10 cellular contexts compared by ENCODE assay signal in the genomic region with DNA sequence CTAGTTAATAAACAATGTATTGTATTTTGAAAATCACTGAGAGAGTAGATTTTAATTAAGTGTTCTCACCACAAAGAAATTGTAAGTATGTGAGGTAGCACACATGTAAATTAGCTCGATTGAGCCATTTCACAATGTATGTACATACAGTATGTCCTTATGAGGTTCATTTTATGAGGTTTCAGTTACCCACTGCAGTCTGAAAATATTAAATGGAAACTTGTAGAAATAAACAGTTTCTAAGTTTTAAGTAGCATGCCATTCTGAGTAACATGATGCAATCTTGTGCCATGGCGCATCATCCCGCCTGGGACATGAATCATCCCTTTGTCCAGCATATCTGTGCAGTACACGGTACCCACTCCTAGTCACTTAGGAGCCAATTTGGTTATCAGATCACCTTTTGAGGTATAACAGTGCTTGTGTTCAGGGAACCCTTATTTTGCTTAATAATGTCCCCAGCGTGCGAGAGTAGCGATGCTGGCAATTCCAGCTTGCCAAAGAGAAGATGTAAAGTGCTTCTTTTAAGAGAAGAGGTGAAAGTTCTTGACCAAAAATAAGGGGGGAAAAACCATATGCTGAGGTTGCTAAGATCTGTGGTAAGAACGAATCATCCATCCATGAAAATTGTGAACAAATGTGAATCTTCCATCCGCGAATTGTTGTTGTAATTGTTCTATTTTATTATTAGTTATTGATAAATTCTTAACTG.
A peak's percentile ranks its signal among the peaks of the same experiment; 100 is the strongest.
DNase-seq lines count a peak whose midpoint lies in the region; ATAC-seq and TF ChIP-seq lines count a peak whose summit lies in the region.
"Had no signal": no experiment of that assay in that cellular context is flagged by ENCODE, and none has a peak within 500 bp of the region (broad histone marks: within the 10 kb centered on the region; RNA-seq: fewer than 3 reads in every experiment).

No MANE protein-coding gene starts in this region.

- H3K4me1 ChIP-seq in H9 (ENCODE audit: insufficient read depth, low read length) = no peaks in the 10 kb centered on the region; the same call in 1 of the 2 replicates
- H3K4me1 ChIP-seq: right lobe of liver had no signal

- H3K27me3 ChIP-seq in H9 (ENCODE audit: insufficient read depth, low read length) = no peaks in the 10 kb centered on the region
- no peaks in the 10 kb centered on the region for H3K27me3 ChIP-seq in WERI-Rb-1 (ENCODE audit: insufficient read depth, low read depth, severe bottlenecking)
- H3K27me3 ChIP-seq: dorsolateral prefrontal cortex, right lobe of liver had no signal

- H3K36me3 ChIP-seq in WERI-Rb-1 = no peaks in the 10 kb centered on the region
- H3K36me3 ChIP-seq: right lobe of liver had no signal

- H3K23me2 ChIP-seq in H9 (ENCODE audit: insufficient read length, low read depth, low read length, poor library complexity, severe bottlenecking) = no peaks in the 10 kb centered on the region

- H3K27ac Mint-ChIP-seq in H9 (peak overlapping the region; percentile 56 to 87 (median 87)), chondrocyte (ENCODE audit: unreplicated experiment) (peak overlapping the region; percentile 87)

- H2BK15ac ChIP-seq in H9 (ENCODE audit: low read depth, low read length) = no peak overlapping the region

- H3K27ac ChIP-seq in H9 (ENCODE audit: insufficient read length, low read depth, low read length) (no peak overlapping the region), WERI-Rb-1 (no peak overlapping the region)
- H3K27ac ChIP-seq: right lobe of liver had no signal

- no peak overlapping the region for H2AK5ac ChIP-seq in H9 (ENCODE audit: insufficient read length, low read length)

- H2BK12ac ChIP-seq in H9 (ENCODE audit: insufficient read length, low read depth, low read length) = no peak overlapping the region

- H2AFZ ChIP-seq in H9 (ENCODE audit: low read length) = no peak overlapping the region

- H3K79me2 ChIP-seq in H9 (ENCODE audit: insufficient read depth, low read length) = no peaks in the 10 kb centered on the region

- H3K36me3 Mint-ChIP-seq in H9 (ENCODE audit: insufficient read depth in 1 of 3, low read depth in 3 of 3) (peaks cover 11 to 15% (median 13%) of the 10 kb centered on the region in 3 experiments), chondrocyte (ENCODE audit: low read depth) (peaks cover 1% of the 10 kb centered on the region)

- H3K4me2 ChIP-seq in H9 (ENCODE audit: insufficient read depth, insufficient read length, low read length) = no peak overlapping the region

- no peak overlapping the region for H3K18ac ChIP-seq in H9 (ENCODE audit: insufficient read length, low read depth, low read length)

- H4K91ac ChIP-seq in H9 (ENCODE audit: insufficient read length, low read depth, low read length) = no peak overlapping the region

- no peak overlapping the region for H3T11ph ChIP-seq in H9 (ENCODE audit: low read length)

- no peak overlapping the region for H3K56ac ChIP-seq in H9 (ENCODE audit: insufficient read length, low read depth, low read length)

- H2BK20ac ChIP-seq in H9 (ENCODE audit: low read depth, low read length, poor library complexity, severe bottlenecking) = no peak overlapping the region

- no peak overlapping the region for H3K4ac ChIP-seq in H9 (ENCODE audit: low read depth, low read length)

- H2BK120ac ChIP-seq in H9 (ENCODE audit: low read depth, low read length, poor library complexity, severe bottlenecking) = no peak overlapping the region

- H4K8ac ChIP-seq in H9 (replicated peaks; ENCODE audit: insufficient read length, low read depth, low read length) = no peak overlapping the region

- TF ChIP-seq CTCF in H9 (conservative IDR thresholded peaks at IDR 0.05) (no peak), chondrocyte (IDR thresholded peaks at IDR 0.05) (no peak), WERI-Rb-1 (IDR thresholded peaks at IDR 0.05; ENCODE audit: low read depth, low read length) (no peak)

- no peak overlapping the region for H2BK5ac ChIP-seq in H9 (ENCODE audit: insufficient read length, low read length)

- ATAC-seq in HG02884 (IDR thresholded peaks at IDR 0.05; ENCODE audit: unreplicated experiment) (no peak), GM21447 (IDR thresholded peaks at IDR 0.05; ENCODE audit: unreplicated experiment) (no peak)

- H3K4me3 ChIP-seq in WERI-Rb-1 (ENCODE audit: low read depth, low read length) = no peak overlapping the region
- H3K4me3 ChIP-seq: dorsolateral prefrontal cortex, right lobe of liver had no signal

- DNase-seq in H9 = no peak
- peak; percentile 74 for DNase-seq in SW480 (ENCODE audit: low spot score)
- no peak for DNase-seq in chondrocyte (ENCODE audit: low spot score)
- DNase-seq in stimulated activated CD4-positive, alpha-beta T cell treated with anti-CD3 and anti-CD28 coated beads, Interleukin-1b, Interleukin-23, amount 100 ng/mL, for 4 hours (ENCODE audit: low read depth in 2 of 2) = peak; percentile 16 to 21
- no peak for DNase-seq in WERI-Rb-1
- DNase-seq in central memory CD4-positive, alpha-beta T cell = no peak
- DNase-seq: right lobe of liver had no signal

- H3K4me1 Mint-ChIP-seq in H9 = peaks cover 23 to 25% of the 10 kb centered on the region in 2 experiments
- peaks cover 50% of the 10 kb centered on the region for H3K4me1 Mint-ChIP-seq in chondrocyte (ENCODE audit: low read depth)

- no peak overlapping the region for H3K14ac ChIP-seq in H9 (ENCODE audit: insufficient read depth, low read length)

- H3K23ac ChIP-seq in H9 (ENCODE audit: insufficient read length, low read depth, low read length) = no peak overlapping the region

- no peaks in the 10 kb centered on the region for H3K27me3 Mint-ChIP-seq in H9 (ENCODE audit: low read depth)
- H3K27me3 Mint-ChIP-seq in chondrocyte (ENCODE audit: low read depth) = no peaks in the 10 kb centered on the region

- H4K20me1 ChIP-seq in H9 (ENCODE audit: control insufficient read depth, insufficient read depth, insufficient read length) = no peaks in the 10 kb centered on the region

- H3K4me3 Mint-ChIP-seq in H9 (no peak overlapping the region), chondrocyte (ENCODE audit: unreplicated experiment) (no peak overlapping the region)

- no CpG with 5 or more reads among the region's 10 CpGs for WGBS in H9 (ENCODE audit: extremely low coverage, insufficient read length, low lambda C conversion rate)

- H3K9ac ChIP-seq in H9 (ENCODE audit: extremely low read depth, insufficient read length, low read length) = no peak overlapping the region

- no peaks in the 10 kb centered on the region for H3K79me1 ChIP-seq in H9 (ENCODE audit: insufficient read depth, low read depth, low read length, poor library complexity, severe bottlenecking)

- H4K5ac ChIP-seq in H9 (ENCODE audit: insufficient read length, low read depth, low read length) = no peak overlapping the region

- peaks cover 6 to 8% of the 10 kb centered on the region in 2 experiments for H3K9me3 Mint-ChIP-seq in H9
- H3K9me3 Mint-ChIP-seq in chondrocyte (ENCODE audit: low read depth) = peaks cover 2% of the 10 kb centered on the region

- H3K9me3 ChIP-seq in H9 (ENCODE audit: control insufficient read depth, low read depth, low read length) = no peaks in the 10 kb centered on the region
- no peaks in the 10 kb centered on the region for H3K9me3 ChIP-seq in WERI-Rb-1 (ENCODE audit: severe bottlenecking)
- H3K9me3 ChIP-seq: right lobe of liver had no signal

Comparison
In these comparisons a context has a peak if more than half of its experiments do, and no peak if none do; other contexts are left out.
1. DNase-seq: peak in SW480 (single experiment) and stimulated activated CD4-positive, alpha-beta T cell treated with anti-CD3 and anti-CD28 coated beads, Interleukin-1b, Interleukin-23, amount 100 ng/mL, for 4 hours (2 of 2); none in H9 (single experiment), chondrocyte (single experiment), WERI-Rb-1 (single experiment) and central memory CD4-positive, alpha-beta T cell (single experiment).